Comparison of ENCODE assay signal across 10 cellular contexts in the genomic region with DNA sequence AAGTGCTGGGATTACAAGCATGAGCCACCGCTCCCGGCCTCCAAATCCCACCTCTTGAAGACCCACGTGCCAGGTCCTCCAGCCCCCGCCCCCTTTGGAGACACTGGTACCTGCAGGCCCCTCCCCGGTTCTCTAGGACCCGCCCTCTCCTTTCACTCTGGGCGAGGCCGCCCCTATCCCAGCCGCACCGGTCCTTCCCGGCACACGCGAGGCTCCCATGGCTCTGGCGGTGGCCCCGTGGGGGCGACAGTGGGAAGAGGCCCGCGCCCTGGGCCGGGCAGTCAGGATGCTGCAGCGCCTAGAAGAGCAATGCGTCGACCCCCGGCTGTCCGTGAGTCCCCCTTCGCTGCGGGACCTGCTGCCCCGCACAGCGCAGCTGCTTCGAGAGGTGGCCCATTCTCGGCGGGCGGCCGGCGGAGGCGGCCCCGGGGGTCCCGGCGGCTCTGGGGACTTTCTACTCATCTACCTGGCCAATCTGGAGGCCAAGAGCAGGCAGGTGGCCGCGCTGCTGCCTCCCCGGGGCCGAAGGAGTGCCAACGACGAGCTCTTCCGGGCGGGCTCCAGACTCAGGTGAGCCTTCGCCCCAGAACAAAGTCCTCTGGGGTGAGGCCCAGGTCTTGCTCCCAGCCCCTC. TPM values are rescaled to one million over a fixed set of nuclear protein-coding genes. Genes with fewer than 3 reads are reported as not detected.
DNase-seq lines count a peak whose midpoint lies in the region; ATAC-seq, FAIRE-seq and TF ChIP-seq lines count a peak whose summit lies in the region.
"Had no signal": no experiment of that assay in that cellular context is flagged by ENCODE, and none has a peak within 500 bp of the region (broad histone marks: within the 10 kb centered on the region; RNA-seq: fewer than 3 reads in every experiment).

A gene with protein sequence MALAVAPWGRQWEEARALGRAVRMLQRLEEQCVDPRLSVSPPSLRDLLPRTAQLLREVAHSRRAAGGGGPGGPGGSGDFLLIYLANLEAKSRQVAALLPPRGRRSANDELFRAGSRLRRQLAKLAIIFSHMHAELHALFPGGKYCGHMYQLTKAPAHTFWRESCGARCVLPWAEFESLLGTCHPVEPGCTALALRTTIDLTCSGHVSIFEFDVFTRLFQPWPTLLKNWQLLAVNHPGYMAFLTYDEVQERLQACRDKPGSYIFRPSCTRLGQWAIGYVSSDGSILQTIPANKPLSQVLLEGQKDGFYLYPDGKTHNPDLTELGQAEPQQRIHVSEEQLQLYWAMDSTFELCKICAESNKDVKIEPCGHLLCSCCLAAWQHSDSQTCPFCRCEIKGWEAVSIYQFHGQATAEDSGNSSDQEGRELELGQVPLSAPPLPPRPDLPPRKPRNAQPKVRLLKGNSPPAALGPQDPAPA (plus strand): TSS at position 176 of the 633 bp plus-strand sequence. CDS start 42 bp downstream, at position 218.

- H3K27me3 ChIP-seq in K562 (ENCODE audit: control insufficient read depth in 2 of 2, insufficient read depth in 2 of 2, low read length in 2 of 2) (no peaks in the 10 kb centered on the region), right lobe of liver (no peaks in the 10 kb centered on the region)
- H3K27me3 ChIP-seq: BLaER1 treated with 17β-estradiol and CSF1 and Interleukin-3, amounts not matched to agents 10 nM and 100 nM had no signal

- H3K27ac ChIP-seq in K562 (ENCODE audit: extremely low read depth, low read depth, low read length), result no peak within 1 kb of the TSS
- H3K27ac ChIP-seq in right lobe of liver, result peak within 1 kb of the TSS; percentile 47 to 90 (median 80)
- H3K27ac ChIP-seq: BLaER1 treated with 17β-estradiol and CSF1 and Interleukin-3, amounts not matched to agents 10 nM and 100 nM had no signal

- H3K36me3 ChIP-seq in K562 (ENCODE audit: control insufficient read depth, insufficient read depth, low read length) (no peaks in the 10 kb centered on the region), right lobe of liver (peaks cover 0 to 5% (median 0%) of the 10 kb centered on the region in 4 donors)
- H3K36me3 ChIP-seq: BLaER1 treated with 17β-estradiol and CSF1 and Interleukin-3, amounts not matched to agents 10 nM and 100 nM had no signal

- peak in 2 of 3 experiments; percentile 17 to 22; a peak in 2 of 6 replicates for TF ChIP-seq CTCF in K562 (IDR thresholded peaks at IDR 0.05 in 2 of 3, conservative IDR thresholded peaks at IDR 0.05 in 1 of 3; ENCODE audit: insufficient read depth in 2 of 3, low read depth in 1 of 3, low read length in 3 of 3)
- peak in 2 of 4 donors; percentile 1 to 21 for TF ChIP-seq CTCF in right lobe of liver (IDR thresholded peaks at IDR 0.05)

- ATAC-seq in K562 (peak; percentile 90), right lobe of liver (peak; percentile 80 to 94 (median 85))

- H3K4me3 ChIP-seq in K562, result no peak within 1 kb of the TSS
- H3K4me3 ChIP-seq in right lobe of liver, result peak within 1 kb of the TSS; percentile 66 to 89 (median 76)
- H3K4me3 ChIP-seq: BLaER1 treated with 17β-estradiol and CSF1 and Interleukin-3, amounts not matched to agents 10 nM and 100 nM had no signal

- no peak for TF ChIP-seq RAD21 in K562 (CRISPR knock-in tag; conservative IDR thresholded peaks at IDR 0.05 in 1 of 2, IDR thresholded peaks at IDR 0.05 in 1 of 2)

- no TSS peak for BruUV-seq in K562 (replicated peaks; lab: Mats Ljungman, UMichigan)

- no peak within 1 kb of the TSS for H2AFZ ChIP-seq in K562 (ENCODE audit: low read depth, low read length)

- no peak for FAIRE-seq in K562 (lab: Jason Lieb, UNC)

- WGBS in K562 (ENCODE audit: insufficient coverage, low coverage, missing lambda C conversion rate), result 14% methylated on average over 22 of the region's 47 CpGs
- WGBS in right lobe of liver (ENCODE audit: insufficient coverage, low coverage, low lambda C conversion rate, missing lambda C conversion rate), result 2% methylated on average over 17 of the region's 47 CpGs

- TF ChIP-seq POLR2A in K562 (conservative IDR thresholded peaks at IDR 0.05), result no peak
- TF ChIP-seq POLR2A in right lobe of liver (IDR thresholded peaks at IDR 0.05), result peak; percentile 86

- in situ Hi-C loops in K562 (cut with MboI), result loop anchor here (5.0 kb wide), 1 partner anchor 206 kb away; no protein-coding TSS in a partner anchor

- CTCF ChIA-PET in K562 (lab: Yijun Ruan, JAX; ENCODE audit: low intra/inter-chr PET ratio), result interaction anchor here (0.9 kb wide), 1 partner anchor 121 kb away, joined by 3 read pairs; no protein-coding TSS in a partner anchor

- H3K9me3 ChIP-seq in K562 (replicated peaks; ENCODE audit: control insufficient read depth, insufficient read depth, low read depth, low read length), result no peaks in the 10 kb centered on the region
- H3K9me3 ChIP-seq in right lobe of liver, result no peaks in the 10 kb centered on the region
- H3K9me3 ChIP-seq: BLaER1 treated with 17β-estradiol and CSF1 and Interleukin-3, amounts not matched to agents 10 nM and 100 nM had no signal

- no peaks in the 10 kb centered on the region for H4K20me1 ChIP-seq in K562 (replicated peaks; ENCODE audit: control insufficient read depth, insufficient read depth, low read length)
- H4K20me1 ChIP-seq: BLaER1 treated with 17β-estradiol and CSF1 and Interleukin-3, amounts not matched to agents 10 nM and 100 nM had no signal

- POLR2A ChIA-PET in K562 (lab: Yijun Ruan, JAX), result no interaction called here

- H3K9ac ChIP-seq in K562 (ENCODE audit: insufficient read depth in 1 of 2, low read depth in 2 of 2, low read length in 2 of 2), result peak within 1 kb of the TSS in 1 of 2 experiments; percentile 35; a peak in 1 of 4 replicates
- H3K9ac ChIP-seq: BLaER1 treated with 17β-estradiol and CSF1 and Interleukin-3, amounts not matched to agents 10 nM and 100 nM had no signal

- H3K4me1 ChIP-seq in K562 (replicated peaks in 1 of 2; ENCODE audit: control insufficient read depth in 2 of 2, insufficient read depth in 2 of 2, low read length in 2 of 2), result peaks cover 0 to 20% of the 10 kb centered on the region in 2 experiments; a peak in 2 of 5 replicates
- H3K4me1 ChIP-seq in right lobe of liver, result peaks cover 0 to 38% (median 16%) of the 10 kb centered on the region in 4 donors
- H3K4me1 ChIP-seq: BLaER1 treated with 17β-estradiol and CSF1 and Interleukin-3, amounts not matched to agents 10 nM and 100 nM had no signal

- no peaks in the 10 kb centered on the region for H3K79me2 ChIP-seq in K562 (ENCODE audit: control insufficient read depth, insufficient read depth, low read length)

- peak; percentile 34 for DNase-seq in stimulated activated CD4-positive, alpha-beta T cell treated with anti-CD3 and anti-CD28 coated beads, Interleukin-15, amount 100 ng/mL, for 24 hours
- DNase-seq in stimulated activated CD4-positive, alpha-beta T cell treated with anti-CD3 and anti-CD28 coated beads, Interleukin-4, amount 100 ng/mL, for 1 hour, result no peak
- DNase-seq in K562 (ENCODE audit: extremely low read depth in 1 of 4, low spot score in 3 of 4) (peak; percentile 30 to 87 (median 70)), right lobe of liver (peak; percentile 86 to 91 (median 88)), NCI-H226 (no peak), NCI-H187 treated with DMSO at 0.1 percent for 48 hours (lab: John Stamatoyannopoulos, UW) (no peak), posterior vena cava (ENCODE audit: low spot score) (no peak)
- no peak for DNase-seq in stimulated activated CD4-positive, alpha-beta T cell treated with anti-CD3 and anti-CD28 coated beads, Interleukin-4, amount 100 ng/mL, for 4 hours

- no peak within 1 kb of the TSS for H3K4me2 ChIP-seq in K562 (ENCODE audit: insufficient read depth, low read length)
- H3K4me2 ChIP-seq: BLaER1 treated with 17β-estradiol and CSF1 and Interleukin-3, amounts not matched to agents 10 nM and 100 nM had no signal

- intact Hi-C loops in K562 (cut with micrococcal nuclease) (no loop called here), right lobe of liver (cut with DNase I) (no loop called here), posterior vena cava (cut with DNase I) (no loop called here)

- TF ChIP-seq EP300 in K562 (IDR thresholded peaks at IDR 0.05; ENCODE audit: low read length), result no peak

- H3K9me1 ChIP-seq in K562 (ENCODE audit: control insufficient read depth, insufficient read depth, low read length), result no peaks in the 10 kb centered on the region

TF ChIP-seq in K562, 482 proteins besides CTCF, POLR2A, EP300 and RAD21:
- no peak for TF ChIP-seq NFRKB (IDR thresholded peaks at IDR 0.05; ENCODE audit: low read depth)
- TF ChIP-seq ADNP (tag; IDR thresholded peaks at IDR 0.05), result no peak

RNA-seq across cellular contexts. Expression of the gene that starts here (rescaled TPM):
- total RNA-seq in K562 (2011; cell fraction: chromatin; rRNA removed; ENCODE audit: low replicate concordance), result not detected in 2 replicates
- not detected in 2 replicates for total RNA-seq in K562 (2011; cell fraction: nucleolus; rRNA removed)
- total RNA-seq in K562 (2011; cell fraction: nucleoplasm; rRNA removed), result not detected in 2 replicates
- total RNA-seq in K562 (2014; rRNA removed), result 0.09 TPM in 1 of 2 replicates, not detected in the other
- total RNA-seq in K562 (2014; rRNA removed; fragmentation: Illumina TruSeq; extraction: Trizol), result not detected in 2 replicates
- total RNA-seq in K562 (2015; rRNA removed; fragmentation: Illumina TruSeq; extraction: Trizol), result not detected in 2 replicates
- total RNA-seq in K562 (2021), result not detected in 2 replicates
- not detected in 2 replicates for polyA plus RNA-seq in K562 (2011; rRNA removed)
- not detected in 2 replicates for polyA plus RNA-seq in K562 (2011; cell fraction: cytosol; rRNA removed)
- polyA plus RNA-seq in K562 (2011; cell fraction: nucleus; rRNA removed), result not detected in 2 replicates
- polyA plus RNA-seq in K562 (2012), result not detected in 2 replicates
- polyA plus RNA-seq in K562 (2014; fragmentation: Illumina TruSeq; extraction: Trizol), result not detected in 2 replicates
- not detected for polyA plus RNA-seq in K562 (2014; fragmentation: Nextera tagmentation; extraction: Ambion mirVana)
- polyA plus RNA-seq in K562 (2014; rRNA removed), result not detected in 2 replicates
- polyA minus RNA-seq in K562 (2011; rRNA and poly(A)+ RNA removed), result not detected in 2 replicates
- not detected in 2 replicates for polyA minus RNA-seq in K562 (2011; cell fraction: cytosol; rRNA and poly(A)+ RNA removed)
- polyA minus RNA-seq in K562 (2011; cell fraction: nucleus; rRNA and poly(A)+ RNA removed), result not detected in 2 replicates
- 10 to 100 TPM in 5 of 6 experiments, 1 to 10 TPM in 1; 9.8 to 19.4 (median 15.6) TPM for total RNA-seq in right lobe of liver
- total RNA-seq in posterior vena cava, result not detected
- total RNA-seq: mononuclear cell had no signal

Comparison
In these comparisons a context has a peak if more than half of its experiments do, and no peak if none do; other contexts are left out.
1. RNA of the gene that starts here (total RNA-seq): 9.8 to 19.4 TPM in right lobe of liver; not detected in posterior vena cava and 0.09 TPM in K562; every median in the first group is over 4 times any median in the second.
2. DNase-seq: peak in stimulated activated CD4-positive, alpha-beta T cell treated with anti-CD3 and anti-CD28 coated beads, Interleukin-15, amount 100 ng/mL, for 24 hours (single experiment) and right lobe of liver (3 of 3); none in stimulated activated CD4-positive, alpha-beta T cell treated with anti-CD3 and anti-CD28 coated beads, Interleukin-4, amount 100 ng/mL, for 1 hour (single experiment), NCI-H226 (single experiment), NCI-H187 treated with DMSO at 0.1 percent for 48 hours (single experiment), stimulated activated CD4-positive, alpha-beta T cell treated with anti-CD3 and anti-CD28 coated beads, Interleukin-4, amount 100 ng/mL, for 4 hours (0 of 2) and posterior vena cava (single experiment).
3. Peak in DNase-seq and ATAC-seq in K562; RNA of the gene not detected or under 1 TPM.